In the genomic region with DNA sequence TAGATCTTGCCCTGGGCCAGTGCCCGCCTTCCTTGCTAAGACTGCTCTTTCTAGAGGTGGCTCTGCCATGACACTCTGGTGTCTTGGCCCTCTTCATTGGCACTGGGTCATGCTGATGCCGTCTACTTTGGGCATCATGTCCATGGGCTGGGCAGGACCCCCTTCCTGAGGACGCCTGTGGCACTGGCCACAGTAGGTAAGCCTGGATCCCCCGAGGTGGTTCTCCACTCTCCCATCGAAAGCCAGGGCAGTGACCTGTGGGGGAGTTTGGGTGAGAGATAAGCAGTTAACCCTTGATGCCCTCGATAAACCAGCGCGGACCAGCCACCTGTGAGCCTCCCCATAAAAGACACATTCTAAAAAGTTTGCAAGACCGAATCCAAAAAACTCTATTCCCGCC, we compare ENCODE assay signal across 15 cellular contexts. TPM values are rescaled to one million over a fixed set of nuclear protein-coding genes. Genes with fewer than 3 reads are reported as not detected.
DNase-seq lines count a peak whose midpoint lies in the region; ATAC-seq and TF ChIP-seq lines count a peak whose summit lies in the region.
"Had no signal": no experiment of that assay in that cellular context is flagged by ENCODE, and none has a peak within 500 bp of the region (broad histone marks: within the 10 kb centered on the region; RNA-seq: fewer than 3 reads in every experiment).

No MANE protein-coding gene starts in this region.

- no peak for DNase-seq in left ventricle myocardium inferior
- DNase-seq in left cardiac atrium: no peak
- no peak for DNase-seq in foreskin keratinocyte
- no peak for DNase-seq in progenitor cell of endocrine pancreas (ENCODE audit: low spot score, unreplicated experiment)
- no peak for DNase-seq in uterus
- no peak for DNase-seq in stimulated activated CD4-positive, alpha-beta T cell treated with anti-CD3 and anti-CD28 coated beads, Interleukin-15, amount 100 ng/mL, for 24 hours
- no peak for DNase-seq in endodermal cell
- no peak for DNase-seq in NCI-H187 (lab: John Stamatoyannopoulos, UW)
- DNase-seq: ACHN; activated CD4-positive, CD25-positive, alpha-beta regulatory T cell treated with anti-CD3 and anti-CD28 coated beads, Interleukin-2, amount 50 U/mL, for 72 hours; activated naive CD8-positive, alpha-beta T cell treated with anti-CD3 and anti-CD28 coated beads, Interleukin-2, amount 50 U/mL, for 24 hours; activated T-cell treated with anti-CD3 and anti-CD28 coated beads, Interleukin-2, amount 50 U/mL, for 1 hour; NCI-H1092 treated with DMSO at 0.1 percent for 48 hours had no signal

- TF ChIP-seq CTCF in left ventricle myocardium inferior (IDR thresholded peaks at IDR 0.05; ENCODE audit: borderline replicate concordance) (no peak), foreskin keratinocyte (conservative IDR thresholded peaks at IDR 0.05) (no peak), progenitor cell of endocrine pancreas (IDR thresholded peaks at IDR 0.05; ENCODE audit: unreplicated experiment) (no peak), uterus (IDR thresholded peaks at IDR 0.05) (no peak), endodermal cell (conservative IDR thresholded peaks at IDR 0.05) (no peak)

- peaks cover 15% of the 10 kb centered on the region for H3K36me3 Mint-ChIP-seq in progenitor cell of endocrine pancreas (ENCODE audit: insufficient read depth)
- H3K36me3 Mint-ChIP-seq in endodermal cell (ENCODE audit: low read depth): peaks cover 72% of the 10 kb centered on the region

- H3K4me3 ChIP-seq in left ventricle myocardium inferior (no peak overlapping the region), uterus (no peak overlapping the region), endodermal cell (ENCODE audit: low read length) (no peak overlapping the region)
- H3K4me3 ChIP-seq: pancreas had no signal

- H3K27me3 Mint-ChIP-seq in progenitor cell of endocrine pancreas (no peaks in the 10 kb centered on the region), endodermal cell (ENCODE audit: insufficient read depth) (no peaks in the 10 kb centered on the region)
- H3K27me3 Mint-ChIP-seq: activated naive CD8-positive, alpha-beta T cell treated with anti-CD3 and anti-CD28 coated beads, Interleukin-2, amount 50 U/mL, for 24 hours had no signal

- H3K9ac ChIP-seq in endodermal cell (ENCODE audit: extremely low read depth, low read length, poor library complexity, severe bottlenecking): no peak overlapping the region

- H3K9me3 ChIP-seq in left ventricle myocardium inferior (replicated peaks): no peaks in the 10 kb centered on the region
- no peaks in the 10 kb centered on the region for H3K9me3 ChIP-seq in uterus
- H3K9me3 ChIP-seq in endodermal cell (ENCODE audit: control insufficient read depth, low read length): no peaks in the 10 kb centered on the region
- H3K9me3 ChIP-seq: pancreas had no signal

- H3K4me1 Mint-ChIP-seq in progenitor cell of endocrine pancreas (ENCODE audit: low read depth) (peaks cover 12% of the 10 kb centered on the region), endodermal cell (no peaks in the 10 kb centered on the region)
- H3K4me1 Mint-ChIP-seq: activated naive CD8-positive, alpha-beta T cell treated with anti-CD3 and anti-CD28 coated beads, Interleukin-2, amount 50 U/mL, for 24 hours had no signal

- intact Hi-C loops in left ventricle myocardium inferior (cut with micrococcal nuclease): no loop called here
- intact Hi-C loops in left cardiac atrium (cut with DNase I): no loop called here
- intact Hi-C loops in uterus (cut with DNase I; ENCODE audit: low total_unique reads): no loop called here

- H3K27ac Mint-ChIP-seq in progenitor cell of endocrine pancreas (peak overlapping the region; percentile 6), endodermal cell (no peak overlapping the region)
- H3K27ac Mint-ChIP-seq: activated naive CD8-positive, alpha-beta T cell treated with anti-CD3 and anti-CD28 coated beads, Interleukin-2, amount 50 U/mL, for 24 hours had no signal

- no peak for TF ChIP-seq POLR2A in uterus (IDR thresholded peaks at IDR 0.05)

- H3K9me3 Mint-ChIP-seq in progenitor cell of endocrine pancreas (ENCODE audit: low read depth) (no peaks in the 10 kb centered on the region), endodermal cell (no peaks in the 10 kb centered on the region)
- H3K9me3 Mint-ChIP-seq: activated naive CD8-positive, alpha-beta T cell treated with anti-CD3 and anti-CD28 coated beads, Interleukin-2, amount 50 U/mL, for 24 hours had no signal

- 94 to 100% methylated on average over 7 to 10 of the region's 10 CpGs for WGBS in endodermal cell (ENCODE audit: insufficient coverage in 1 of 2, insufficient read length in 1 of 2), 2 experiments

- H3K4me3 Mint-ChIP-seq in progenitor cell of endocrine pancreas (ENCODE audit: low read depth) (no peak overlapping the region), endodermal cell (no peak overlapping the region)
- H3K4me3 Mint-ChIP-seq: activated naive CD8-positive, alpha-beta T cell treated with anti-CD3 and anti-CD28 coated beads, Interleukin-2, amount 50 U/mL, for 24 hours had no signal

- H3K27ac ChIP-seq in left ventricle myocardium inferior (replicated peaks) (peak overlapping the region; percentile 96), foreskin keratinocyte (peak overlapping the region; percentile 79), uterus (peak overlapping the region; percentile 9 to 69), endodermal cell (ENCODE audit: low read depth, low read length) (no peak overlapping the region)

- H3K27me3 ChIP-seq in left ventricle myocardium inferior (ENCODE audit: low read depth) (no peaks in the 10 kb centered on the region), foreskin keratinocyte (no peaks in the 10 kb centered on the region), uterus (no peaks in the 10 kb centered on the region), endodermal cell (ENCODE audit: control insufficient read depth, insufficient read depth, low read length, poor library complexity, severe bottlenecking) (no peaks in the 10 kb centered on the region)
- H3K27me3 ChIP-seq: pancreas had no signal

- peaks cover 64% of the 10 kb centered on the region for H3K36me3 ChIP-seq in left ventricle myocardium inferior
- H3K36me3 ChIP-seq in uterus: no peaks in the 10 kb centered on the region
- peaks cover 87% of the 10 kb centered on the region for H3K36me3 ChIP-seq in endodermal cell (ENCODE audit: control insufficient read depth, insufficient read depth, low read length)

- H3K4me1 ChIP-seq in left ventricle myocardium inferior (peaks cover 79% of the 10 kb centered on the region), foreskin keratinocyte (peaks cover 37% of the 10 kb centered on the region), uterus (no peaks in the 10 kb centered on the region), endodermal cell (ENCODE audit: control insufficient read depth, insufficient read depth, low read length) (no peaks in the 10 kb centered on the region)

- ATAC-seq in left cardiac atrium: no peak
- ATAC-seq in foreskin keratinocyte: no peak
- ATAC-seq: activated naive CD8-positive, alpha-beta T cell treated with anti-CD3 and anti-CD28 coated beads, Interleukin-2, amount 50 U/mL, for 24 hours had no signal

RNA-seq across cellular contexts. Expression of gene ITGB4, which starts 20.0 kb away (rescaled TPM):
- 10.6 TPM for total RNA-seq in left ventricle myocardium inferior
- total RNA-seq in left cardiac atrium: 10 to 100 TPM; 18.9 to 26.9 TPM
- 956 and 1,415 TPM in 2 replicates for total RNA-seq in foreskin keratinocyte
- 1,123 and 1,776 TPM in 2 replicates for polyA plus RNA-seq in foreskin keratinocyte
- total RNA-seq in progenitor cell of endocrine pancreas: 9.7 and 14.8 TPM in 2 replicates
- total RNA-seq in uterus: 100 to 1,000 TPM in 1 of 4 donors, 10 to 100 TPM in 3; 38.0 to 100 (median 62.3) TPM
- 1 to 10 TPM; 3.4 to 5.1 TPM for total RNA-seq in endodermal cell
- 0.39 TPM for polyA plus RNA-seq in endodermal cell (2013, experiment 1 of 2)
- 0.87 TPM for polyA plus RNA-seq in endodermal cell (2013, experiment 2 of 2)
- total RNA-seq: G401 had no signal

RNA-seq across cellular contexts. Expression of gene SAP30BP, which starts 34.1 kb away (rescaled TPM):
- total RNA-seq in left ventricle myocardium inferior: 47.2 TPM
- 10 to 100 TPM; 47.2 to 59.6 TPM for total RNA-seq in left cardiac atrium
- 95.0 and 96.3 TPM in 2 replicates for total RNA-seq in foreskin keratinocyte
- 113 and 118 TPM in 2 replicates for polyA plus RNA-seq in foreskin keratinocyte
- 102 and 103 TPM in 2 replicates for total RNA-seq in progenitor cell of endocrine pancreas
- total RNA-seq in uterus: 10 to 100 TPM; 14.1 to 87.7 (median 64.7) TPM
- 100 to 1,000 TPM in 1 of 2 donors, 10 to 100 TPM in 1; 96.5 to 113 TPM for total RNA-seq in endodermal cell
- 93.1 TPM for polyA plus RNA-seq in endodermal cell (2013, experiment 1 of 2)
- polyA plus RNA-seq in endodermal cell (2013, experiment 2 of 2): 95.4 TPM

RNA-seq across cellular contexts. Expression of gene RECQL5, which starts 34.3 kb away (rescaled TPM):
- total RNA-seq in left ventricle myocardium inferior: 17.3 TPM
- 10 to 100 TPM; 11.3 to 15.5 TPM for total RNA-seq in left cardiac atrium
- 26.3 and 27.4 TPM in 2 replicates for total RNA-seq in foreskin keratinocyte
- polyA plus RNA-seq in foreskin keratinocyte: 19.5 and 20.5 TPM in 2 replicates
- total RNA-seq in progenitor cell of endocrine pancreas: 66.8 and 67.7 TPM in 2 replicates
- 10 to 100 TPM in 2 of 4 donors, 1 to 10 TPM in 1, under 1 TPM in 1; 0.59 to 22.7 (median 11.9) TPM for total RNA-seq in uterus
- 10 to 100 TPM; 54.3 TPM for total RNA-seq in endodermal cell
- 40.1 TPM for polyA plus RNA-seq in endodermal cell (2013, experiment 1 of 2)
- 32.4 TPM for polyA plus RNA-seq in endodermal cell (2013, experiment 2 of 2)
